1 cellular context compared by ENCODE assay signal in the genomic region with DNA sequence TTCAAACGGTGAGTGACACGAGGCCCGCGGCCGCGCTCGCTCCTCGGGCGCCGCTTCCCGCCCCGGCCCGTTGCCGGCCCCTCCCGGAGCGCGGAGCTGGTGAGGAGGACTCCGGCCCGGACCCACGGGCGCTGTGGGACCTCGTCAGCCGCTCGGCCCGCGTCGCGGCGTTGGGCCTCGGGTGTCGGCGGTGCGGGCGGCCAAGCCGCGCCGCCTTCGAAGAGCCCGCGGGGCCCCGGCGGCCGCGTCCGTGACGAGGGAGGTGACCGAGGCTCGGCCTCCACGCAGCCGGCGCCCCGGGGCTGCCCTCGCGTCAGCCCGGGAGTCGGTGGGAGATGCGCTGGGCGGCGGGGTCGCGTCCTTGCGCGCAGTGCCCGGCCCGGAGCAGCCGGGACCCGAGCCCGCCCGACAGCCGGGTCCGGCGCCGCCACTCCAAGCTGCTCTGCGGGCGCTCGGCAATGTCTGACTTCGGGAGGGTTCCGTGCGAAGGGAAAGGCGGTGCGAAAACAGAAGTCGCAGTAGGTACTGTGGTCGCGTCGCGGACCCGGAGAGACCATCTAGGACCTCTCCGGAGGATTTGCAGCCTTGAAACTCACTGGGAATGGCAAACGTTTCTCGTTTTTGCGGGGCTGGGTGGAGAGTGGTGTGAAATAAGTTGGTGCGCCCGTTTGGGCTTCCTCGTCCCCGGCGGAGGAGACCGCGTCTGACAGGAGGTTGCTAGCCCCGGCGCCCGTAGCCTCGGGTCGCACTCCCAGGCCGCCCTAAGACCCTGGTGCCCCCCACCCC.
TF ChIP-seq lines count a peak whose summit lies in the region.

No MANE protein-coding gene starts in this region.

TF ChIP-seq in IMR-90, 13 proteins besides CTCF, POLR2A, EP300 and RAD21:
- TF ChIP-seq SMC3 (IDR thresholded peaks at IDR 0.05; ENCODE audit: low read depth, low read length), result 0 out of 2 replicates have a peak, but pooled peaks have one; percentile 1
- TF ChIP-seq CHD1 (IDR thresholded peaks at IDR 0.05; ENCODE audit: low read depth, low read length), result no peak; the same call in 1 of the 2 replicates
